Comparison of ENCODE assay signal across 2 cellular contexts in the genomic region with DNA sequence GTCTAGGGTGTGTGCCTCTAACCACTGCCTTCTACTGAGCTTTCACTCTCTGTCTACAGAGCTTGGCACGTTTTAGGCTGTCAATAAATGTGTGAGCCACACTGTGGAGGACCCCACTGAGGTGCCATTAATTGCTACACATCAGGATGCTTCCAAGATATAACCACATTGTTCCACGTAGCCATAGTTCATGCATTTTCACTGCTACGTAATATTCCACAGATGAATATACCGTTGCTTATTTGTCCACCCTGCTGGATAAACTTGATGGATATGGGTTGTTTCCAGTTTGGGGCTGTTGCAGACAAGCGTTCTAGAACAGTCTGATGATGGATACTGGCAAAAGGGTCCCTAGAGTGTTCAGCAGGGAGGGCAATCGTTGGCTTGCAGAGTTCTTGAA.
TF ChIP-seq lines count a peak whose summit lies in the region.

No MANE protein-coding gene starts in this region.

TF ChIP-seq in HEK293, 187 proteins besides CTCF, POLR2A, EP300 and RAD21:
- TF ChIP-seq ZNF146 (tag by site-specific recombination; IDR thresholded peaks at IDR 0.05) (peak; percentile 97), ZNF558 (tag by site-specific recombination; IDR thresholded peaks at IDR 0.05) (no peak)

TF ChIP-seq in K562, 482 proteins besides CTCF, POLR2A, EP300 and RAD21:
- no peak for TF ChIP-seq SMC3 (conservative IDR thresholded peaks at IDR 0.05; ENCODE audit: insufficient read depth, low read depth, low read length)
- peak; percentile 88 for TF ChIP-seq ZNF146 (CRISPR knock-in tag; IDR thresholded peaks at IDR 0.05; ENCODE audit: unreplicated experiment)
- TF ChIP-seq POLR2G (IDR thresholded peaks at IDR 0.05; ENCODE audit: low read depth, low read length), result no peak
- TF ChIP-seq ZNF696 (CRISPR knock-in tag; conservative IDR thresholded peaks at IDR 0.05), result no peak
